10 cellular contexts compared by ENCODE assay signal in genomic region chr1:156815851-156816536, GRCh38. TPM values are rescaled to one million over a fixed set of nuclear protein-coding genes. Genes with fewer than 3 reads are reported as not detected.
A peak's percentile ranks its signal among the peaks of the same experiment; 100 is the strongest.
DNase-seq lines count a peak whose midpoint lies in the region; TF ChIP-seq lines count a peak whose summit lies in the region.
"Had no signal": no experiment of that assay in that cellular context is flagged by ENCODE, and none has a peak within 500 bp of the region (broad histone marks: within the 10 kb centered on the region; RNA-seq: fewer than 3 reads in every experiment).

No MANE protein-coding gene starts in this region.

- H3K27me3 Mint-ChIP-seq in chondrocyte (ENCODE audit: low read depth): peaks cover 19% of the 10 kb centered on the region

- H3K9ac ChIP-seq in SU-DHL-6 (ENCODE audit: low read length): peak overlapping the region; percentile 28

- no peaks in the 10 kb centered on the region; the same call in 1 of the 2 replicates for H3K27me3 ChIP-seq in GM06990 (replicated peaks; ENCODE audit: control insufficient read depth, insufficient read depth, low read length)
- H3K27me3 ChIP-seq in SU-DHL-6 (ENCODE audit: low read length): no peaks in the 10 kb centered on the region
- no peaks in the 10 kb centered on the region for H3K27me3 ChIP-seq in esophagus (ENCODE audit: control insufficient read depth in 1 of 2, insufficient read depth in 2 of 2, low read length in 2 of 2)

- peaks cover 21% of the 10 kb centered on the region for H3K4me1 Mint-ChIP-seq in chondrocyte (ENCODE audit: low read depth)

- no peak overlapping the region for H2AFZ ChIP-seq in SU-DHL-6 (ENCODE audit: low read depth, low read length, severe bottlenecking)

- H3K36me3 ChIP-seq in GM06990 (ENCODE audit: control insufficient read depth, insufficient read depth, low read length): no peaks in the 10 kb centered on the region
- no peaks in the 10 kb centered on the region for H3K36me3 ChIP-seq in SU-DHL-6 (ENCODE audit: low read length)
- H3K36me3 ChIP-seq in esophagus (ENCODE audit: control insufficient read depth in 2 of 2, insufficient read depth in 2 of 2, low read length in 1 of 2): no peaks in the 10 kb centered on the region

- H3K4me3 Mint-ChIP-seq in chondrocyte (ENCODE audit: unreplicated experiment): no peak overlapping the region

- H3K4me1 ChIP-seq in esophagus (ENCODE audit: control insufficient read depth in 2 of 2, insufficient read depth in 2 of 2, low read length in 1 of 2): peaks cover 3 to 14% of the 10 kb centered on the region in 2 donors

- H3K4me2 ChIP-seq in SU-DHL-6 (ENCODE audit: low read depth, low read length, poor library complexity, severe bottlenecking): peak overlapping the region; percentile 40

- no peaks in the 10 kb centered on the region for H3K36me3 Mint-ChIP-seq in chondrocyte (ENCODE audit: low read depth)

- no peak overlapping the region for H3K27ac Mint-ChIP-seq in chondrocyte (ENCODE audit: unreplicated experiment)

- H3K4me3 ChIP-seq in GM06990 (replicated peaks; ENCODE audit: low read depth, low read length) (peak overlapping the region; percentile 57), SU-DHL-6 (ENCODE audit: insufficient read depth, low read length, poor library complexity, severe bottlenecking) (peak overlapping the region; percentile 27), esophagus (ENCODE audit: low read depth in 1 of 2, low read length in 2 of 2) (peak overlapping the region in 1 of 2 donors; percentile 22)

- H3K9me3 Mint-ChIP-seq in chondrocyte (ENCODE audit: low read depth): peaks cover 5% of the 10 kb centered on the region

- H3K27ac ChIP-seq in SU-DHL-6 (ENCODE audit: low read depth, low read length) (no peak overlapping the region), esophagus (ENCODE audit: low read depth in 2 of 2, low read length in 1 of 2) (peak overlapping the region; percentile 34 to 83)
- H3K27ac ChIP-seq: HL-60 had no signal

- no peak for DNase-seq in GM06990 (ENCODE audit: extremely low read depth, insufficient read length)
- peak; percentile 48 for DNase-seq in retina
- no peak for DNase-seq in HK-2 (ENCODE audit: unreplicated experiment)
- DNase-seq in dedifferentiated amniotic fluid mesenchymal stem cell (ENCODE audit: extremely low spot score): no peak
- DNase-seq in chondrocyte (ENCODE audit: low spot score): no peak
- DNase-seq in NCI-H1417 (lab: John Stamatoyannopoulos, UW): no peak
- DNase-seq: NCI-H446 treated with DMSO at 0.1 percent for 48 hours had no signal

- no peaks in the 10 kb centered on the region for H3K9me3 ChIP-seq in SU-DHL-6 (ENCODE audit: insufficient read depth, low read length)
- no peaks in the 10 kb centered on the region for H3K9me3 ChIP-seq in esophagus (ENCODE audit: control insufficient read depth in 2 of 2, insufficient read depth in 1 of 2, low read depth in 1 of 2, low read length in 1 of 2)

- H4K20me1 ChIP-seq in SU-DHL-6 (ENCODE audit: low read depth, low read length): no peaks in the 10 kb centered on the region

- no peaks in the 10 kb centered on the region for H3K9me2 ChIP-seq in SU-DHL-6 (replicated peaks; ENCODE audit: insufficient read depth, low read length)

- H3K79me2 ChIP-seq in SU-DHL-6 (ENCODE audit: insufficient read depth, low read length): no peaks in the 10 kb centered on the region

- H3F3A ChIP-seq in SU-DHL-6 (ENCODE audit: insufficient read depth): no peaks in the 10 kb centered on the region

- 67 to 71% methylated on average over 13 of the region's 13 CpGs for WGBS in esophagus, 2 donors

- TF ChIP-seq CTCF in GM06990 (IDR thresholded peaks at IDR 0.05; ENCODE audit: insufficient read depth, low read length, poor library complexity, severe bottlenecking) (no peak), SU-DHL-6 (IDR thresholded peaks at IDR 0.05; ENCODE audit: insufficient read depth, low read length, poor library complexity, severe bottlenecking) (no peak), chondrocyte (IDR thresholded peaks at IDR 0.05) (no peak)

RNA-seq across cellular contexts. Expression of gene SH2D2A, which starts 0.7 kb away (rescaled TPM):
- polyA plus RNA-seq in esophagus: under 1 TPM; 0.90 to 1.00 TPM
- total RNA-seq in chondrocyte: not detected in 3 replicates

RNA-seq across cellular contexts. Expression of gene INSRR, which starts 42.9 kb away (rescaled TPM):
- under 1 TPM in 1 of 2 donors, not detected in 1; 0.01 TPM for polyA plus RNA-seq in esophagus
- not detected in 3 replicates for total RNA-seq in chondrocyte

RNA-seq across cellular contexts. Expression of gene NTRK1, which starts 44.7 kb away (rescaled TPM):
- under 1 TPM; 0.06 to 0.08 TPM for polyA plus RNA-seq in esophagus
- not detected in 3 replicates for total RNA-seq in chondrocyte

RNA-seq across cellular contexts. Expression of gene PRCC, which starts 48.7 kb away (rescaled TPM):
- 10 to 100 TPM; 36.6 to 41.8 TPM for polyA plus RNA-seq in esophagus
- 57.0 to 61.7 TPM (median 60.9 TPM) in 3 replicates for total RNA-seq in chondrocyte
